8 cellular contexts compared by ENCODE assay signal in the genomic region with DNA sequence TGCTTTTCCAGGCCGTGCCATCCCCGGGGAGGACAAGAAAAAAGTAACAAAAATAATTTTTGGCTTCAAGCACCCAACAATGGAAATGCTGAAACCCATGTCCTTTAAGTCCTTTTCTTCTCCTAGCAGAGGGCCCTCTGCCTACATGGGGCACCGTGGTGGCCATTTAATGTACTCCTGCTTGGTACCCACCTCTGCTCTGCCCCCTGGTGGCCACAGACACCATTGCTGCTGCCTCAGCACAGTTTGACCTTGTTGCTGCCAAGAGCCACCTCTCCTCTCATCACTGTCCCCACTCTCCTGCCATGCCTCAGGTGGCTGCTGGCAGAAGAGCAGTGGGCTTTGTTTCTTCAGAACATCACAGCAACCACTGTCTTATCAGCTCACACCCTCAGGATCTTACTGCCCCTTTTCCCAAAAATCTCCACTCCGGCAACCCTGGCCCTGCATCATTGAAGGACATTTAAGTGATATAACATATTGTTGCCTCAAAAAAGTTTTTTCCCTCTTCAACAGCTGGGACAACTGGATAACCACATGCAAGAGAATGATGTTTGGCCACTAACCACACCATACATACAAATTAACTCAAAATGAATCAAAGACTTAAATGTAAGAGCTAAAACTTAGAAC. TPM values are rescaled to one million over a fixed set of nuclear protein-coding genes. Genes with fewer than 3 reads are reported as not detected.
DNase-seq lines count a peak whose midpoint lies in the region; ATAC-seq, FAIRE-seq and TF ChIP-seq lines count a peak whose summit lies in the region.

No MANE protein-coding gene starts in this region.

- no peak overlapping the region for H2BK5ac ChIP-seq in H1 (ENCODE audit: low read depth, low read length)

- no peak overlapping the region for H3K27ac ChIP-seq in H1 (ENCODE audit: low read depth, low read length)

- H3K4me1 ChIP-seq in H1 (replicated peaks in 1 of 4; ENCODE audit: control insufficient read depth in 3 of 4, insufficient read depth in 4 of 4, low read length in 3 of 4), result peaks cover 3 to 8% (median 6%) of the 10 kb centered on the region in 4 experiments; a peak in 6 of 7 replicates

- ATAC-seq in GM18909 (IDR thresholded peaks at IDR 0.05; ENCODE audit: poor library complexity, unreplicated experiment), result peak; percentile 82

- H3K23me2 ChIP-seq in H1 (ENCODE audit: low read depth, low read length), result peaks cover 4% of the 10 kb centered on the region

- TF ChIP-seq POLR2A in H1 (IDR thresholded peaks at IDR 0.05; ENCODE audit: control extremely low read depth in 1 of 2, low read depth in 2 of 2, low read length in 2 of 2), result no peak

- H2AFZ ChIP-seq in H1 (ENCODE audit: low read length), result no peak overlapping the region

- POLR2A ChIA-PET in H1 (lab: Charles Lee; ENCODE audit: partially characterized antibody), result interaction anchor here (1.1 kb wide), 1 partner anchor 273 kb away, joined by 3 read pairs; no protein-coding TSS in a partner anchor

- no peak overlapping the region for H3K23ac ChIP-seq in H1 (ENCODE audit: insufficient read length)

- TF ChIP-seq CTCF in AG09319 (IDR thresholded peaks at IDR 0.05; ENCODE audit: low read depth, low read length) (peak; percentile 92), H1 (IDR thresholded peaks at IDR 0.05; ENCODE audit: control extremely low read depth in 1 of 3, insufficient read depth in 1 of 3, low read depth in 1 of 3, low read length in 3 of 3) (peak; percentile 93 to 99 (median 98))

- no peaks in the 10 kb centered on the region for H3K9me3 ChIP-seq in H1 (ENCODE audit: insufficient read depth in 2 of 2, low read depth in 1 of 2, low read length in 1 of 2)

- H4K8ac ChIP-seq in H1 (ENCODE audit: extremely low read depth, insufficient read depth, low read length), result no peak overlapping the region

- H2BK120ac ChIP-seq in H1 (replicated peaks; ENCODE audit: low read depth, low read length), result no peak overlapping the region

- 46% methylated on average over 4 of the region's 4 CpGs; no CpG with 5 or more reads in 1 of the 2 experiments for WGBS in H1 (ENCODE audit: extremely low coverage in 1 of 2, insufficient coverage in 1 of 2, insufficient read length in 1 of 2, insufficient replicate concordance in 2 of 2, low coverage in 1 of 2, low lambda C conversion rate in 2 of 2, missing lambda C conversion rate in 1 of 2), 2 experiments

- no peaks in the 10 kb centered on the region for H4K20me1 ChIP-seq in H1 (replicated peaks in 1 of 2; ENCODE audit: control insufficient read depth in 1 of 2, insufficient read depth in 2 of 2, low read length in 2 of 2)

- H3K79me1 ChIP-seq in H1 (ENCODE audit: low read depth, low read length), result no peaks in the 10 kb centered on the region

- H3K18ac ChIP-seq in H1 (ENCODE audit: extremely low read depth, low read length), result no peak overlapping the region

- peak; percentile 91 for FAIRE-seq in H1 (lab: Jason Lieb, UNC)

- no peak overlapping the region for H2BK12ac ChIP-seq in H1 (ENCODE audit: low read depth, low read length)

- CTCF ChIA-PET in H1 (lab: Charles Lee; ENCODE audit: partially characterized antibody), result interaction anchor here (0.8 to 7.0 kb wide), 20 partner anchors 12 to 316 kb away, joined by 3 to 117 read pairs (median 4); a partner anchor contains a TSS

- no peak overlapping the region for H4K5ac ChIP-seq in H1 (ENCODE audit: insufficient read length, low read depth, low read length)

- no peak overlapping the region for H3K4me3 ChIP-seq in H1 (ENCODE audit: extremely low read depth in 1 of 4, insufficient read depth in 2 of 4, low read depth in 3 of 4, low read length in 4 of 4)

- H3K27me3 ChIP-seq in H1 (replicated peaks in 1 of 4; ENCODE audit: control insufficient read depth in 3 of 4, extremely low read depth in 1 of 4, insufficient read depth in 3 of 4, low read length in 3 of 4), result no peaks in the 10 kb centered on the region

- TF ChIP-seq EP300 in H1 (IDR thresholded peaks at IDR 0.05; ENCODE audit: borderline replicate concordance in 1 of 2, low read depth in 2 of 2, low read length in 2 of 2), result no peak

- peak; percentile 55 for DNase-seq in AG09319 (ENCODE audit: extremely low read depth, low read depth)
- peak; percentile 77 for DNase-seq in HK-2 (ENCODE audit: unreplicated experiment)
- peak; percentile 80 for DNase-seq in NK-92 treated with Interleukin-12 subunit alpha and Interleukin-12 subunit beta, amount 100 ng/mL, for 24 hours (lab: John Stamatoyannopoulos, UW)
- peak; percentile 91 for DNase-seq in activated CD8-positive, alpha-beta memory T cell treated with anti-CD3 and anti-CD28 coated beads for 24 hours
- peak in 1 of 2 experiments; percentile 91 for DNase-seq in H1 (ENCODE audit: low read depth in 1 of 2, low spot score in 2 of 2)
- peak; percentile 93 for DNase-seq in mesenteric fat pad (ENCODE audit: low spot score)
- DNase-seq in stimulated activated CD8-positive, alpha-beta memory T cell treated with anti-CD3 and anti-CD28 coated beads, Interleukin-2, amount 100 ng/mL, for 48 hours (ENCODE audit: low read depth in 2 of 2), result peak; percentile 73 to 80

- no peak overlapping the region for H4K91ac ChIP-seq in H1 (replicated peaks; ENCODE audit: insufficient read length, low read length)

- H3K4ac ChIP-seq in H1 (replicated peaks; ENCODE audit: insufficient read length, low read depth, low read length), result no peak overlapping the region

- no peak overlapping the region for H3K14ac ChIP-seq in H1 (ENCODE audit: insufficient read length)

- peak; percentile 87 to 92 for TF ChIP-seq RAD21 in H1 (IDR thresholded peaks at IDR 0.05 in 1 of 2, conservative IDR thresholded peaks at IDR 0.05 in 1 of 2; ENCODE audit: low read depth in 2 of 2, low read length in 2 of 2)

- H3K56ac ChIP-seq in H1 (replicated peaks; ENCODE audit: insufficient read length, low read depth, low read length), result no peak overlapping the region

- H2AK5ac ChIP-seq in H1 (ENCODE audit: low read depth, low read length), result no peak overlapping the region

- no peaks in the 10 kb centered on the region for H3K36me3 ChIP-seq in H1 (ENCODE audit: control insufficient read depth in 2 of 4, insufficient read depth in 4 of 4, low read length in 3 of 4)

- H3K79me2 ChIP-seq in H1 (ENCODE audit: control insufficient read depth in 1 of 2, insufficient read depth in 2 of 2, low read length in 2 of 2), result no peaks in the 10 kb centered on the region

- no peak overlapping the region for H2BK15ac ChIP-seq in H1 (ENCODE audit: low read length)

- no peak overlapping the region for H2BK20ac ChIP-seq in H1 (ENCODE audit: low read length)

- H3K9ac ChIP-seq in H1 (replicated peaks in 1 of 4; ENCODE audit: extremely low read depth in 1 of 4, low read depth in 3 of 4, low read length in 3 of 4), result no peak overlapping the region

- H3K4me2 ChIP-seq in H1 (ENCODE audit: insufficient read depth in 1 of 2, low read depth in 2 of 2, low read length in 2 of 2), result no peak overlapping the region

TF ChIP-seq in H1, 55 proteins besides CTCF, POLR2A, EP300 and RAD21:
- TF ChIP-seq SP4 (IDR thresholded peaks at IDR 0.05; ENCODE audit: low read length) (no peak), MAFK (IDR thresholded peaks at IDR 0.05; ENCODE audit: low read depth, low read length) (peak; percentile 91; the same call in 1 of the 2 replicates), YY1 (IDR thresholded peaks at IDR 0.05; ENCODE audit: low read depth, low read length) (peak; percentile 86), CREB1 (IDR thresholded peaks at IDR 0.05) (0 out of 2 replicates have a peak, but pooled peaks have one; percentile 39)

RNA-seq across cellular contexts. Expression of a gene that starts 12.9 kb away (rescaled TPM):
- 4.3 and 4.4 TPM in 2 replicates for total RNA-seq in H1 (2021; fragmentation: NEBNext Ultra II Directional; extraction: Animal tissue kit (Norgen Biotek cat#: 25700))
- 1.6 and 1.7 TPM in 2 replicates for polyA plus RNA-seq in H1 (2011; rRNA removed)
- 2.8 TPM for polyA plus RNA-seq in H1 (2011; cell fraction: cytosol; rRNA removed)
- polyA plus RNA-seq in H1 (2011; cell fraction: nucleus; rRNA removed), result 3.8 TPM
- polyA plus RNA-seq in H1 (2012, experiment 1 of 2), result 1.9 to 4.6 TPM (median 2.5 TPM) in 4 replicates
- polyA plus RNA-seq in H1 (2012, experiment 2 of 2), result 0.87 TPM
- 3.4 TPM for polyA plus RNA-seq in H1 (2013, experiment 1 of 2)
- polyA plus RNA-seq in H1 (2013, experiment 2 of 2), result 3.7 TPM
- 4.3 and 6.5 TPM in 2 replicates for polyA minus RNA-seq in H1 (2011; rRNA and poly(A)+ RNA removed)
- polyA minus RNA-seq in H1 (2011; cell fraction: cytosol; rRNA and poly(A)+ RNA removed), result 2.1 TPM
- 6.7 TPM for polyA minus RNA-seq in H1 (2011; cell fraction: nucleus; rRNA and poly(A)+ RNA removed)
- 10.0 TPM for total RNA-seq in mesenteric fat pad
